ENCODE assay signal across 1 cellular context in the genomic region with DNA sequence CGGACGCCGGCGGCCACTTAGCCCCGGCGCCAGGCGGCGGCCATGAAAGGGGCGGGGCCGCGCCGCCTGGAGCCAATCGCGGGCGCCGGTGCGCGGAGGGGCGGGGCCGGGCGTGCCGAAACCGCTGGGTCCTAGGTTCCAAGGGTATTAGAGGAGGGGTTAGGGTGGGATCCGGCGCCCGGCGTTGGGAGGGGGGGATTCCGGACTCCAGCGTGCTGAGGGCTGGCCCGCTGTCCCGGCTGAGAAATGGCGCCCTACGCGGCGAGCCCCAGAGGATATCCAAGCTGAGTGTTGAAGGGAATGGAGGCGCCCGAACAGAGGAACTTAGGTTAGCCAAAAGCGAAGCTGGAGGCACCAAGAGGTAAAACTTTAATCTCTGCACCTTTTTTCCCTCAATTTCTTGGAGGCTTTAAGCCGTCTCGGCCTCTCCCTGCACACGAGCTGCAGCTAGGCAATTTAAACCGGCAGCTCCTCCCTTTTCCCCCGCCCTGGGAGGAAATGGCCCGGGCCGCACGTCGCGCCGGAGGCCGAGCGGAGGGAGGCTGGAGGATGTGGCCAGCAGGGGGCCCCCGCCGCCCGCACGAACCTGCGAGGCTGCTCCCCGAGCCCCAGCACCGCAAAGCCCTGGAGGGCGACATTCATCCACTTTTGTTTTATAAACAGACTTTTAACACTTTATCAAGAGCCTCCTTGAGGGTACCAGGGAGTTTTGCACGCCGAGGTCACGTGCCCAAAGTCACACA.
TF ChIP-seq lines count a peak whose summit lies in the region.

A gene with protein sequence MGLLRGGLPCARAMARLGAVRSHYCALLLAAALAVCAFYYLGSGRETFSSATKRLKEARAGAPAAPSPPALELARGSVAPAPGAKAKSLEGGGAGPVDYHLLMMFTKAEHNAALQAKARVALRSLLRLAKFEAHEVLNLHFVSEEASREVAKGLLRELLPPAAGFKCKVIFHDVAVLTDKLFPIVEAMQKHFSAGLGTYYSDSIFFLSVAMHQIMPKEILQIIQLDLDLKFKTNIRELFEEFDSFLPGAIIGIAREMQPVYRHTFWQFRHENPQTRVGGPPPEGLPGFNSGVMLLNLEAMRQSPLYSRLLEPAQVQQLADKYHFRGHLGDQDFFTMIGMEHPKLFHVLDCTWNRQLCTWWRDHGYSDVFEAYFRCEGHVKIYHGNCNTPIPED (minus strand): TSS at position 44 of the 743 bp plus-strand sequence. CDS start 101 bp downstream, outside the sequence.

TF ChIP-seq in HepG2, 621 proteins besides CTCF, POLR2A, EP300 and RAD21 (continued from another document and continues in another):
- TF ChIP-seq ZNF282 (IDR thresholded peaks at IDR 0.05; ENCODE audit: partially characterized antibody) (no peak), ZFP90 (CRISPR knock-in tag; IDR thresholded peaks at IDR 0.05; ENCODE audit: borderline replicate concordance) (peak; percentile 30; the same call in 1 of the 2 replicates), KDM6A (CRISPR knock-in tag; IDR thresholded peaks at IDR 0.05; ENCODE audit: low read depth) (no peak), FOXO1 (CRISPR knock-in tag; IDR thresholded peaks at IDR 0.05) (no peak), DPF2 (CRISPR knock-in tag; IDR thresholded peaks at IDR 0.05; ENCODE audit: borderline replicate concordance, low read depth) (no peak), ZFP36 (IDR thresholded peaks at IDR 0.05; ENCODE audit: borderline replicate concordance, low read depth, low read length, partially characterized antibody) (no peak), JUN (CRISPR knock-in tag; IDR thresholded peaks at IDR 0.05) (no peak), ZNF720 (CRISPR knock-in tag; IDR thresholded peaks at IDR 0.05) (no peak), ZNF446 (CRISPR knock-in tag; IDR thresholded peaks at IDR 0.05) (0 out of 2 replicates have a peak, but pooled peaks have one; percentile 50), HMGA1 (CRISPR knock-in tag; conservative IDR thresholded peaks at IDR 0.05) (no peak), ZNF543 (CRISPR knock-in tag; IDR thresholded peaks at IDR 0.05) (no peak), ZNF430 (CRISPR knock-in tag; IDR thresholded peaks at IDR 0.05) (peak; percentile 59; the same call in 1 of the 2 replicates), KDM5A (IDR thresholded peaks at IDR 0.05; ENCODE audit: borderline replicate concordance, low read length) (peak; percentile 86; the same call in 1 of the 2 replicates), RARG (CRISPR knock-in tag; IDR thresholded peaks at IDR 0.05; ENCODE audit: low read depth) (no peak), ZNF432 (CRISPR knock-in tag; IDR thresholded peaks at IDR 0.05; ENCODE audit: borderline replicate concordance) (no peak), ZKSCAN1 (IDR thresholded peaks at IDR 0.05; ENCODE audit: low read length) (no peak), ERF (CRISPR knock-in tag; IDR thresholded peaks at IDR 0.05) (peak; percentile 64), HDAC1 (CRISPR knock-in tag; IDR thresholded peaks at IDR 0.05) (no peak; the same call in 1 of the 2 replicates), ZNF496 (CRISPR knock-in tag; IDR thresholded peaks at IDR 0.05; ENCODE audit: insufficient replicate concordance) (no peak), ZNF30 (CRISPR knock-in tag; IDR thresholded peaks at IDR 0.05) (no peak), HHEX (CRISPR knock-in tag; IDR thresholded peaks at IDR 0.05) (0 out of 2 replicates have a peak, but pooled peaks have one; percentile 8), NONO (IDR thresholded peaks at IDR 0.05) (no peak), NONO (CRISPR knock-in tag; conservative IDR thresholded peaks at IDR 0.05) (no peak), NR2F6 (IDR thresholded peaks at IDR 0.05) (no peak), NR2F6 (CRISPR knock-in tag; IDR thresholded peaks at IDR 0.05) (peak; percentile 14; the same call in 1 of the 2 replicates), YY1 (IDR thresholded peaks at IDR 0.05; ENCODE audit: insufficient read depth, insufficient replicate concordance, low read depth, low read length) (peak; percentile 99), ZBTB21 (CRISPR knock-in tag; IDR thresholded peaks at IDR 0.05) (no peak), ZNF335 (CRISPR knock-in tag; IDR thresholded peaks at IDR 0.05) (peak; percentile 72; the same call in 1 of the 2 replicates), HDAC6 (IDR thresholded peaks at IDR 0.05; ENCODE audit: low read depth, low read length) (no peak), ARNTL (CRISPR knock-in tag; IDR thresholded peaks at IDR 0.05) (0 out of 2 replicates have a peak, but pooled peaks have one; percentile 37), ZNF766 (CRISPR knock-in tag; IDR thresholded peaks at IDR 0.05; ENCODE audit: borderline replicate concordance) (no peak), PHB2 (IDR thresholded peaks at IDR 0.05; ENCODE audit: partially characterized antibody) (no peak), HOXA3 (CRISPR knock-in tag; IDR thresholded peaks at IDR 0.05) (peak; percentile 48), YEATS4 (CRISPR knock-in tag; IDR thresholded peaks at IDR 0.05; ENCODE audit: borderline replicate concordance) (peak; percentile 44; the same call in 1 of the 2 replicates), ZNF354B (CRISPR knock-in tag; IDR thresholded peaks at IDR 0.05) (no peak), STAT5B (CRISPR knock-in tag; IDR thresholded peaks at IDR 0.05) (no peak), SIN3A (IDR thresholded peaks at IDR 0.05; ENCODE audit: borderline replicate concordance, low read depth, low read length) (0 out of 2 replicates have a peak, but pooled peaks have one; percentile 10), ZFP62 (CRISPR knock-in tag; IDR thresholded peaks at IDR 0.05) (no peak), SMARCC2 (IDR thresholded peaks at IDR 0.05) (no peak), ZNF24 (IDR thresholded peaks at IDR 0.05) (no peak)
- TF ChIP-seq, protein P1, sequence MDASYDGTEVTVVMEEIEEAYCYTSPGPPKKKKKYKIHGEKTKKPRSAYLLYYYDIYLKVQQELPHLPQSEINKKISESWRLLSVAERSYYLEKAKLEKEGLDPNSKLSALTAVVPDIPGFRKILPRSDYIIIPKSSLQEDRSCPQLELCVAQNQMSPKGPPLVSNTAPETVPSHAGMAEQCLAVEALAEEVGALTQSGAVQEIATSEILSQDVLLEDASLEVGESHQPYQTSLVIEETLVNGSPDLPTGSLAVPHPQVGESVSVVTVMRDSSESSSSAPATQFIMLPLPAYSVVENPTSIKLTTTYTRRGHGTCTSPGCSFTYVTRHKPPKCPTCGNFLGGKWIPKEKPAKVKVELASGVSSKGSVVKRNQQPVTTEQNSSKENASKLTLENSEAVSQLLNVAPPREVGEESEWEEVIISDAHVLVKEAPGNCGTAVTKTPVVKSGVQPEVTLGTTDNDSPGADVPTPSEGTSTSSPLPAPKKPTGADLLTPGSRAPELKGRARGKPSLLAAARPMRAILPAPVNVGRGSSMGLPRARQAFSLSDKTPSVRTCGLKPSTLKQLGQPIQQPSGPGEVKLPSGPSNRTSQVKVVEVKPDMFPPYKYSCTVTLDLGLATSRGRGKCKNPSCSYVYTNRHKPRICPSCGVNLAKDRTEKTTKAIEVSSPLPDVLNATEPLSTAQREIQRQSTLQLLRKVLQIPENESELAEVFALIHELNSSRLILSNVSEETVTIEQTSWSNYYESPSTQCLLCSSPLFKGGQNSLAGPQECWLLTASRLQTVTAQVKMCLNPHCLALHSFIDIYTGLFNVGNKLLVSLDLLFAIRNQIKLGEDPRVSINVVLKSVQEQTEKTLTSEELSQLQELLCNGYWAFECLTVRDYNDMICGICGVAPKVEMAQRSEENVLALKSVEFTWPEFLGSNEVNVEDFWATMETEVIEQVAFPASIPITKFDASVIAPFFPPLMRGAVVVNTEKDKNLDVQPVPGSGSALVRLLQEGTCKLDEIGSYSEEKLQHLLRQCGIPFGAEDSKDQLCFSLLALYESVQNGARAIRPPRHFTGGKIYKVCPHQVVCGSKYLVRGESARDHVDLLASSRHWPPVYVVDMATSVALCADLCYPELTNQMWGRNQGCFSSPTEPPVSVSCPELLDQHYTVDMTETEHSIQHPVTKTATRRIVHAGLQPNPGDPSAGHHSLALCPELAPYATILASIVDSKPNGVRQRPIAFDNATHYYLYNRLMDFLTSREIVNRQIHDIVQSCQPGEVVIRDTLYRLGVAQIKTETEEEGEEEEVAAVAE (CRISPR knock-in tag; IDR thresholded peaks at IDR 0.05; ENCODE audit: borderline replicate concordance): peak; percentile 50; the same call in 1 of the 2 replicates
- TF ChIP-seq, protein P2, sequence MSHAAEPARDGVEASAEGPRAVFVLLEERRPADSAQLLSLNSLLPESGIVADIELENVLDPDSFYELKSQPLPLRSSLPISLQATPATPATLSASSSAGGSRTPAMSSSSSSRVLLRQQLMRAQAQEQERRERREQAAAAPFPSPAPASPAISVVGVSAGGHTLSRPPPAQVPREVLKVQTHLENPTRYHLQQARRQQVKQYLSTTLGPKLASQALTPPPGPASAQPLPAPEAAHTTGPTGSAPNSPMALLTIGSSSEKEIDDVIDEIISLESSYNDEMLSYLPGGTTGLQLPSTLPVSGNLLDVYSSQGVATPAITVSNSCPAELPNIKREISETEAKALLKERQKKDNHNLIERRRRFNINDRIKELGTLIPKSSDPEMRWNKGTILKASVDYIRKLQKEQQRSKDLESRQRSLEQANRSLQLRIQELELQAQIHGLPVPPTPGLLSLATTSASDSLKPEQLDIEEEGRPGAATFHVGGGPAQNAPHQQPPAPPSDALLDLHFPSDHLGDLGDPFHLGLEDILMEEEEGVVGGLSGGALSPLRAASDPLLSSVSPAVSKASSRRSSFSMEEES (CRISPR knock-in tag; IDR thresholded peaks at IDR 0.05): 0 out of 2 replicates have a peak, but pooled peaks have one; percentile 41
- TF ChIP-seq, protein P3, sequence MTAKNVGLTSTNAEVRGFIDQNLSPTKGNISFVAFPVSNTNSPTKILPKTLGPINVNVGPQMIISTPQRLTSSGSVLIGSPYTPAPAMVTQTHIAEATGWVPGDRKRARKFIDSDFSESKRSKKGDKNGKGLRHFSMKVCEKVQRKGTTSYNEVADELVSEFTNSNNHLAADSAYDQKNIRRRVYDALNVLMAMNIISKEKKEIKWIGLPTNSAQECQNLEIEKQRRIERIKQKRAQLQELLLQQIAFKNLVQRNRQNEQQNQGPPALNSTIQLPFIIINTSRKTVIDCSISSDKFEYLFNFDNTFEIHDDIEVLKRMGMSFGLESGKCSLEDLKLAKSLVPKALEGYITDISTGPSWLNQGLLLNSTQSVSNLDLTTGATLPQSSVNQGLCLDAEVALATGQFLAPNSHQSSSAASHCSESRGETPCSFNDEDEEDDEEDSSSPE (CRISPR knock-in tag; IDR thresholded peaks at IDR 0.05): peak; percentile 75
- TF ChIP-seq, protein P4, sequence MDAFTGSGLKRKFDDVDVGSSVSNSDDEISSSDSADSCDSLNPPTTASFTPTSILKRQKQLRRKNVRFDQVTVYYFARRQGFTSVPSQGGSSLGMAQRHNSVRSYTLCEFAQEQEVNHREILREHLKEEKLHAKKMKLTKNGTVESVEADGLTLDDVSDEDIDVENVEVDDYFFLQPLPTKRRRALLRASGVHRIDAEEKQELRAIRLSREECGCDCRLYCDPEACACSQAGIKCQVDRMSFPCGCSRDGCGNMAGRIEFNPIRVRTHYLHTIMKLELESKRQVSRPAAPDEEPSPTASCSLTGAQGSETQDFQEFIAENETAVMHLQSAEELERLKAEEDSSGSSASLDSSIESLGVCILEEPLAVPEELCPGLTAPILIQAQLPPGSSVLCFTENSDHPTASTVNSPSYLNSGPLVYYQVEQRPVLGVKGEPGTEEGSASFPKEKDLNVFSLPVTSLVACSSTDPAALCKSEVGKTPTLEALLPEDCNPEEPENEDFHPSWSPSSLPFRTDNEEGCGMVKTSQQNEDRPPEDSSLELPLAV (CRISPR knock-in tag; conservative IDR thresholded peaks at IDR 0.05; ENCODE audit: low read depth): no peak
- TF ChIP-seq, protein P5, sequence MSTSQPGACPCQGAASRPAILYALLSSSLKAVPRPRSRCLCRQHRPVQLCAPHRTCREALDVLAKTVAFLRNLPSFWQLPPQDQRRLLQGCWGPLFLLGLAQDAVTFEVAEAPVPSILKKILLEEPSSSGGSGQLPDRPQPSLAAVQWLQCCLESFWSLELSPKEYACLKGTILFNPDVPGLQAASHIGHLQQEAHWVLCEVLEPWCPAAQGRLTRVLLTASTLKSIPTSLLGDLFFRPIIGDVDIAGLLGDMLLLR (CRISPR knock-in tag; IDR thresholded peaks at IDR 0.05): peak; percentile 85
- TF ChIP-seq, protein P6, sequence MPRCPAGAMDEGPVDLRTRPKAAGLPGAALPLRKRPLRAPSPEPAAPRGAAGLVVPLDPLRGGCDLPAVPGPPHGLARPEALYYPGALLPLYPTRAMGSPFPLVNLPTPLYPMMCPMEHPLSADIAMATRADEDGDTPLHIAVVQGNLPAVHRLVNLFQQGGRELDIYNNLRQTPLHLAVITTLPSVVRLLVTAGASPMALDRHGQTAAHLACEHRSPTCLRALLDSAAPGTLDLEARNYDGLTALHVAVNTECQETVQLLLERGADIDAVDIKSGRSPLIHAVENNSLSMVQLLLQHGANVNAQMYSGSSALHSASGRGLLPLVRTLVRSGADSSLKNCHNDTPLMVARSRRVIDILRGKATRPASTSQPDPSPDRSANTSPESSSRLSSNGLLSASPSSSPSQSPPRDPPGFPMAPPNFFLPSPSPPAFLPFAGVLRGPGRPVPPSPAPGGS (CRISPR knock-in tag; IDR thresholded peaks at IDR 0.05): no peak
- TF ChIP-seq, protein P7, sequence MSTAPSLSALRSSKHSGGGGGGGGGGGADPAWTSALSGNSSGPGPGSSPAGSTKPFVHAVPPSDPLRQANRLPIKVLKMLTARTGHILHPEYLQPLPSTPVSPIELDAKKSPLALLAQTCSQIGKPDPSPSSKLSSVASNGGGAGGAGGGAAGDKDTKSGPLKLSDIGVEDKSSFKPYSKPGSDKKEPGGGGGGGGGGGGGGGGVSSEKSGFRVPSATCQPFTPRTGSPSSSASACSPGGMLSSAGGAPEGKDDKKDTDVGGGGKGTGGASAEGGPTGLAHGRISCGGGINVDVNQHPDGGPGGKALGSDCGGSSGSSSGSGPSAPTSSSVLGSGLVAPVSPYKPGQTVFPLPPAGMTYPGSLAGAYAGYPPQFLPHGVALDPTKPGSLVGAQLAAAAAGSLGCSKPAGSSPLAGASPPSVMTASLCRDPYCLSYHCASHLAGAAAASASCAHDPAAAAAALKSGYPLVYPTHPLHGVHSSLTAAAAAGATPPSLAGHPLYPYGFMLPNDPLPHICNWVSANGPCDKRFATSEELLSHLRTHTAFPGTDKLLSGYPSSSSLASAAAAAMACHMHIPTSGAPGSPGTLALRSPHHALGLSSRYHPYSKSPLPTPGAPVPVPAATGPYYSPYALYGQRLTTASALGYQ (CRISPR knock-in tag; IDR thresholded peaks at IDR 0.05): no peak
- TF ChIP-seq, protein P8, sequence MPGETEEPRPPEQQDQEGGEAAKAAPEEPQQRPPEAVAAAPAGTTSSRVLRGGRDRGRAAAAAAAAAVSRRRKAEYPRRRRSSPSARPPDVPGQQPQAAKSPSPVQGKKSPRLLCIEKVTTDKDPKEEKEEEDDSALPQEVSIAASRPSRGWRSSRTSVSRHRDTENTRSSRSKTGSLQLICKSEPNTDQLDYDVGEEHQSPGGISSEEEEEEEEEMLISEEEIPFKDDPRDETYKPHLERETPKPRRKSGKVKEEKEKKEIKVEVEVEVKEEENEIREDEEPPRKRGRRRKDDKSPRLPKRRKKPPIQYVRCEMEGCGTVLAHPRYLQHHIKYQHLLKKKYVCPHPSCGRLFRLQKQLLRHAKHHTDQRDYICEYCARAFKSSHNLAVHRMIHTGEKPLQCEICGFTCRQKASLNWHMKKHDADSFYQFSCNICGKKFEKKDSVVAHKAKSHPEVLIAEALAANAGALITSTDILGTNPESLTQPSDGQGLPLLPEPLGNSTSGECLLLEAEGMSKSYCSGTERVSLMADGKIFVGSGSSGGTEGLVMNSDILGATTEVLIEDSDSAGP (CRISPR knock-in tag; IDR thresholded peaks at IDR 0.05; ENCODE audit: borderline replicate concordance): peak; percentile 76; the same call in 1 of the 2 replicates
